Comparison of ENCODE assay signal across 14 cellular contexts in the genomic region with DNA sequence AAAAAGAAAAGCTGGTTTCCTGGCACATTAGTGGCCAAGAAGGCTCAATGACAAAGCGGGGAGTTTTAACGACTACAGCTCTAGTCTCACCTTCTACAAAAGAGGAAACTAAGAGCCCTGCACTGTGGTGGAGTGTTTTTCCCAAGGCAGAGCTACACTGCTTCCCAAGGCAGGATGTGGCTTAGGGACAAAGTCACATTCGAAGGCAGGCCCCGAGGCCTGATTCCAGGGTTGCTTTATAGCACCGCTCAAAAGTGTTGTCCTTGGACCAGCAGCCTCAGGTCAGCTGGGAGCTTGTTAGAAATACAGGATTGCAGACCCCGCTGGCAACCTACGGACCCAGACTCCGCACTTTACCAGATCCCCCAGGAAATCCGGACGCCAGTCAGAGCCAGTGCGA. TPM values are rescaled to one million over a fixed set of nuclear protein-coding genes. Genes with fewer than 3 reads are reported as not detected.
DNase-seq lines count a peak whose midpoint lies in the region; ATAC-seq, FAIRE-seq and TF ChIP-seq lines count a peak whose summit lies in the region.
"Had no signal": no experiment of that assay in that cellular context is flagged by ENCODE, and none has a peak within 500 bp of the region (broad histone marks: within the 10 kb centered on the region; RNA-seq: fewer than 3 reads in every experiment).

No MANE protein-coding gene starts in this region.

- H3K79me2 ChIP-seq in K562 (ENCODE audit: control insufficient read depth, insufficient read depth, low read length) = no peaks in the 10 kb centered on the region

- H3K4me1 Mint-ChIP-seq in activated CD4-positive, alpha-beta T cell treated with anti-CD3 and anti-CD28 coated beads for 36 hours = no peaks in the 10 kb centered on the region
- H3K4me1 Mint-ChIP-seq in osteocyte (ENCODE audit: unreplicated experiment) = peaks cover 34% of the 10 kb centered on the region

- H3K9ac ChIP-seq in K562 (ENCODE audit: insufficient read depth in 1 of 2, low read depth in 2 of 2, low read length in 2 of 2) = no peak overlapping the region

- no peaks in the 10 kb centered on the region for H3K9me1 ChIP-seq in K562 (ENCODE audit: control insufficient read depth, insufficient read depth, low read length)

- H3K4me1 ChIP-seq in K562 (replicated peaks in 1 of 2; ENCODE audit: control insufficient read depth in 2 of 2, insufficient read depth in 2 of 2, low read length in 2 of 2) (no peaks in the 10 kb centered on the region; a peak in 1 of 5 replicates), sigmoid colon (peaks cover 0 to 3% (median 2%) of the 10 kb centered on the region in 4 donors)
- H3K4me1 ChIP-seq: HAP-1, SJCRH30 had no signal

- intact Hi-C loops in activated CD4-positive, alpha-beta T cell treated with anti-CD3 and anti-CD28 coated beads for 36 hours (cut with DNase I, micrococcal nuclease) = loop anchor here in 1 of 2 experiments (10.0 kb wide), 1 partner anchor 203 kb away; a partner anchor contains a TSS
- intact Hi-C loops in K562 (cut with micrococcal nuclease) = loop anchor here (10.0 kb wide), 1 partner anchor 177 kb away; a partner anchor contains a TSS
- intact Hi-C loops in sigmoid colon (cut with DNase I) = loop anchor here (5.0 kb wide), 1 partner anchor 181 kb away; no protein-coding TSS in a partner anchor

- H3K4me3 Mint-ChIP-seq in activated CD4-positive, alpha-beta T cell treated with anti-CD3 and anti-CD28 coated beads for 36 hours = no peak overlapping the region
- no peak overlapping the region for H3K4me3 Mint-ChIP-seq in osteocyte (ENCODE audit: unreplicated experiment)
- H3K4me3 Mint-ChIP-seq: CD14-positive monocyte had no signal

- FAIRE-seq in K562 (lab: Jason Lieb, UNC) = no peak
- FAIRE-seq: A204.1 had no signal

- H2AFZ ChIP-seq in K562 (ENCODE audit: low read depth, low read length) = no peak overlapping the region

- no TSS peak for BruUV-seq in K562 (replicated peaks; lab: Mats Ljungman, UMichigan)

- no peak for TF ChIP-seq EP300 in K562 (IDR thresholded peaks at IDR 0.05; ENCODE audit: low read length)
- no peak for TF ChIP-seq EP300 in sigmoid colon (IDR thresholded peaks at IDR 0.05)

- H3K36me3 ChIP-seq in K562 (ENCODE audit: control insufficient read depth, insufficient read depth, low read length) (no peaks in the 10 kb centered on the region), sigmoid colon (no peaks in the 10 kb centered on the region)
- H3K36me3 ChIP-seq: HAP-1, SJCRH30 had no signal

- H3K4me2 ChIP-seq in K562 (ENCODE audit: insufficient read depth, low read length) = no peak overlapping the region

- H3K9me3 ChIP-seq in K562 (replicated peaks; ENCODE audit: control insufficient read depth, insufficient read depth, low read depth, low read length) (no peaks in the 10 kb centered on the region), sigmoid colon (no peaks in the 10 kb centered on the region)
- H3K9me3 ChIP-seq: HAP-1, SJCRH30 had no signal

- CTCF ChIA-PET in activated CD4-positive, alpha-beta T cell treated with anti-CD3 and anti-CD28 coated beads for 36 hours (lab: Charles Lee) = interaction anchor here (0.6 to 12.9 kb wide), 23 partner anchors 8 to 441 kb away, joined by 3 to 200 read pairs (median 4); a partner anchor contains a TSS
- CTCF ChIA-PET in K562 (lab: Yijun Ruan, JAX; ENCODE audit: low intra/inter-chr PET ratio) = interaction anchor here (0.6 to 4.7 kb wide), 9 partner anchors 25 to 272 kb away, joined by 3 to 142 read pairs (median 6); a partner anchor contains a TSS

- DNase-seq in activated CD4-positive, alpha-beta T cell treated with anti-CD3 and anti-CD28 coated beads for 36 hours = peak; percentile 1
- no peak for DNase-seq in activated CD4-positive, alpha-beta T cell treated with anti-CD3 and anti-CD28 coated beads, Interleukin-2, amount 50 U/mL, for 1 hour
- DNase-seq in NCI-H69 (lab: John Stamatoyannopoulos, UW) (peak; percentile 16), K562 (ENCODE audit: extremely low read depth in 1 of 4, low spot score in 3 of 4) (no peak), osteocyte (ENCODE audit: extremely low spot score, unreplicated experiment) (no peak), sigmoid colon (no peak)
- DNase-seq in stimulated activated CD8-positive, alpha-beta memory T cell treated with anti-CD3 and anti-CD28 coated beads, Interleukin-4, amount 100 ng/mL, for 48 hours = no peak
- DNase-seq: NCI-H1436 treated with DMSO at 0.1 percent for 48 hours had no signal

- TF ChIP-seq POLR2A in K562 (conservative IDR thresholded peaks at IDR 0.05) (no peak), sigmoid colon (IDR thresholded peaks at IDR 0.05) (no peak)

- TF ChIP-seq CTCF in K562 (IDR thresholded peaks at IDR 0.05 in 2 of 3, conservative IDR thresholded peaks at IDR 0.05 in 1 of 3; ENCODE audit: insufficient read depth in 2 of 3, low read depth in 1 of 3, low read length in 3 of 3) (no peak), osteocyte (IDR thresholded peaks at IDR 0.05) (no peak), sigmoid colon (IDR thresholded peaks at IDR 0.05) (no peak)

- no peaks in the 10 kb centered on the region for H3K36me3 Mint-ChIP-seq in activated CD4-positive, alpha-beta T cell treated with anti-CD3 and anti-CD28 coated beads for 36 hours (ENCODE audit: low read depth)
- no peaks in the 10 kb centered on the region for H3K36me3 Mint-ChIP-seq in osteocyte (ENCODE audit: unreplicated experiment)
- H3K36me3 Mint-ChIP-seq: CD14-positive monocyte had no signal

- ATAC-seq in activated CD4-positive, alpha-beta T cell treated with anti-CD3 and anti-CD28 coated beads for 36 hours = no peak
- ATAC-seq in K562 (peak; percentile 42), HG03108 (IDR thresholded peaks at IDR 0.05; ENCODE audit: unreplicated experiment) (no peak)

- peaks cover 5 to 30% of the 10 kb centered on the region in 2 experiments; a peak in 4 of 5 replicates for H3K27me3 ChIP-seq in K562 (ENCODE audit: control insufficient read depth in 2 of 2, insufficient read depth in 2 of 2, low read length in 2 of 2)
- no peaks in the 10 kb centered on the region for H3K27me3 ChIP-seq in sigmoid colon

- H3K27ac Mint-ChIP-seq in activated CD4-positive, alpha-beta T cell treated with anti-CD3 and anti-CD28 coated beads for 36 hours = no peak overlapping the region
- peak overlapping the region; percentile 31 for H3K27ac Mint-ChIP-seq in osteocyte (ENCODE audit: unreplicated experiment)
- H3K27ac Mint-ChIP-seq: CD14-positive monocyte had no signal

- peaks cover 3% of the 10 kb centered on the region for H3K27me3 Mint-ChIP-seq in activated CD4-positive, alpha-beta T cell treated with anti-CD3 and anti-CD28 coated beads for 36 hours
- no peaks in the 10 kb centered on the region for H3K27me3 Mint-ChIP-seq in osteocyte (ENCODE audit: unreplicated experiment)

- POLR2A ChIA-PET in activated CD4-positive, alpha-beta T cell treated with anti-CD3 and anti-CD28 coated beads for 36 hours (lab: Charles Lee) = interaction anchor here (0.7 kb wide), 1 partner anchor 75 kb away, joined by 4 read pairs; a partner anchor contains a TSS
- POLR2A ChIA-PET in K562 (lab: Yijun Ruan, JAX) = interaction anchor here (0.6 to 0.7 kb wide), 3 partner anchors 78 to 466 kb away, joined by 3 read pairs; no protein-coding TSS in a partner anchor

- H3K9me3 Mint-ChIP-seq in activated CD4-positive, alpha-beta T cell treated with anti-CD3 and anti-CD28 coated beads for 36 hours (ENCODE audit: low read depth) = no peaks in the 10 kb centered on the region
- no peaks in the 10 kb centered on the region for H3K9me3 Mint-ChIP-seq in osteocyte (ENCODE audit: unreplicated experiment)

- 24% methylated on average over 11 of the region's 11 CpGs for WGBS in K562 (ENCODE audit: insufficient coverage, low coverage, missing lambda C conversion rate)
- 71 to 76% methylated on average over 11 of the region's 11 CpGs for WGBS in sigmoid colon, 2 donors

- no peak overlapping the region for H3K27ac ChIP-seq in K562 (ENCODE audit: extremely low read depth, low read depth, low read length)
- H3K27ac ChIP-seq in sigmoid colon = no peak overlapping the region
- H3K27ac ChIP-seq: SJCRH30 had no signal

- in situ Hi-C loops in K562 (cut with MboI) = no loop called here

- TF ChIP-seq RAD21 in K562 (CRISPR knock-in tag; conservative IDR thresholded peaks at IDR 0.05 in 1 of 2, IDR thresholded peaks at IDR 0.05 in 1 of 2) = no peak

- no peak overlapping the region for H3K4me3 ChIP-seq in K562
- H3K4me3 ChIP-seq in sigmoid colon = no peak overlapping the region
- H3K4me3 ChIP-seq: HAP-1, SJCRH30 had no signal

- no peaks in the 10 kb centered on the region; the same call in 1 of the 2 replicates for H4K20me1 ChIP-seq in K562 (replicated peaks; ENCODE audit: control insufficient read depth, insufficient read depth, low read length)

RNA-seq across cellular contexts. Expression of a gene that starts 23.8 kb away (rescaled TPM):
- under 1 TPM; 0.23 TPM for total RNA-seq in activated CD4-positive, alpha-beta T cell treated with anti-CD3 and anti-CD28 coated beads for 36 hours
- 0.62 and 2.3 TPM in 2 replicates for total RNA-seq in K562 (2011; cell fraction: chromatin; rRNA removed; ENCODE audit: low replicate concordance)
- total RNA-seq in K562 (2011; cell fraction: nucleolus; rRNA removed) = 0.79 and 2.2 TPM in 2 replicates
- total RNA-seq in K562 (2011; cell fraction: nucleoplasm; rRNA removed) = 0.44 and 1.2 TPM in 2 replicates
- total RNA-seq in K562 (2014; rRNA removed) (0.32 TPM in 1 of 2 replicates, not detected in the other), K562 (2014; rRNA removed; fragmentation: Illumina TruSeq; extraction: Trizol) (0.10 and 0.18 TPM in 2 replicates), K562 (2015; rRNA removed; fragmentation: Illumina TruSeq; extraction: Trizol) (0.14 and 0.23 TPM in 2 replicates), K562 (2021) (0.40 and 0.47 TPM in 2 replicates), osteocyte (4.3 and 6.6 TPM in 2 replicates), sigmoid colon (not detected)
- polyA plus RNA-seq in K562 (2011; rRNA removed) (0.22 and 1.1 TPM in 2 replicates), K562 (2014; fragmentation: Illumina TruSeq; extraction: Trizol) (2.1 and 2.6 TPM in 2 replicates), K562 (2014; fragmentation: Nextera tagmentation; extraction: Ambion mirVana) (under 1 TPM; 0.59 to 0.81 TPM), K562 (2014; rRNA removed) (0.09 and 0.49 TPM in 2 replicates), sigmoid colon (1 to 10 TPM; 2.5 to 9.7 (median 3.6) TPM)
- 1.3 and 3.2 TPM in 2 replicates for polyA plus RNA-seq in K562 (2011; cell fraction: cytosol; rRNA removed)
- 1.1 and 1.2 TPM in 2 replicates for polyA plus RNA-seq in K562 (2011; cell fraction: nucleus; rRNA removed)
- 0.73 and 2.3 TPM in 2 replicates for polyA plus RNA-seq in K562 (2012)
- polyA minus RNA-seq in K562 (2011; rRNA and poly(A)+ RNA removed) = 0.32 and 0.60 TPM in 2 replicates
- polyA minus RNA-seq in K562 (2011; cell fraction: cytosol; rRNA and poly(A)+ RNA removed) = 0.64 and 2.3 TPM in 2 replicates
- polyA minus RNA-seq in K562 (2011; cell fraction: nucleus; rRNA and poly(A)+ RNA removed) = 1.1 and 3.0 TPM in 2 replicates
- total RNA-seq: LHCN-M2, SJCRH30 had no signal
- polyA plus RNA-seq: CD14-positive monocyte had no signal

RNA-seq across cellular contexts. Expression of a gene that starts 47.9 kb away (rescaled TPM):
- total RNA-seq in activated CD4-positive, alpha-beta T cell treated with anti-CD3 and anti-CD28 coated beads for 36 hours = 10 to 100 TPM; 29.8 to 30.4 TPM
- total RNA-seq in K562 (2011; cell fraction: chromatin; rRNA removed; ENCODE audit: low replicate concordance) = 16.9 and 49.3 TPM in 2 replicates
- total RNA-seq in K562 (2011; cell fraction: nucleolus; rRNA removed) = 28.8 and 34.7 TPM in 2 replicates
- total RNA-seq in K562 (2011; cell fraction: nucleoplasm; rRNA removed) = 27.6 and 29.6 TPM in 2 replicates
- total RNA-seq in K562 (2014; rRNA removed) (9.1 and 14.0 TPM in 2 replicates), K562 (2014; rRNA removed; fragmentation: Illumina TruSeq; extraction: Trizol) (2.0 and 2.4 TPM in 2 replicates), K562 (2015; rRNA removed; fragmentation: Illumina TruSeq; extraction: Trizol) (4.5 and 10.6 TPM in 2 replicates), K562 (2021) (8.9 and 9.5 TPM in 2 replicates), osteocyte (31.6 and 32.0 TPM in 2 replicates), sigmoid colon (10 to 100 TPM; 16.2 to 27.4 (median 18.3) TPM)
- polyA plus RNA-seq in K562 (2011; rRNA removed) (3.8 and 8.4 TPM in 2 replicates), K562 (2014; fragmentation: Illumina TruSeq; extraction: Trizol) (4.3 and 6.5 TPM in 2 replicates), K562 (2014; fragmentation: Nextera tagmentation; extraction: Ambion mirVana) (1 to 10 TPM in 1 of 2 experiments, under 1 TPM in 1; 0.63 to 1.0 TPM), K562 (2014; rRNA removed) (7.3 and 8.0 TPM in 2 replicates), sigmoid colon (10 to 100 TPM in 1 of 3 donors, 1 to 10 TPM in 2; 1.8 to 14.5 (median 2.5) TPM)
- polyA plus RNA-seq in K562 (2011; cell fraction: cytosol; rRNA removed) = 7.0 and 11.0 TPM in 2 replicates
- 19.7 and 30.0 TPM in 2 replicates for polyA plus RNA-seq in K562 (2011; cell fraction: nucleus; rRNA removed)
- 6.2 and 10.6 TPM in 2 replicates for polyA plus RNA-seq in K562 (2012)
- 6.2 and 7.9 TPM in 2 replicates for polyA minus RNA-seq in K562 (2011; rRNA and poly(A)+ RNA removed)
- polyA minus RNA-seq in K562 (2011; cell fraction: cytosol; rRNA and poly(A)+ RNA removed) = 8.8 and 29.4 TPM in 2 replicates
- polyA minus RNA-seq in K562 (2011; cell fraction: nucleus; rRNA and poly(A)+ RNA removed) = 9.4 and 10.1 TPM in 2 replicates

Comparison
In these comparisons a context has a peak if more than half of its experiments do, and no peak if none do; other contexts are left out.
1. DNase-seq: peak in activated CD4-positive, alpha-beta T cell treated with anti-CD3 and anti-CD28 coated beads for 36 hours (single experiment) and NCI-H69 (single experiment); none in activated CD4-positive, alpha-beta T cell treated with anti-CD3 and anti-CD28 coated beads, Interleukin-2, amount 50 U/mL, for 1 hour (single experiment), K562 (0 of 4), osteocyte (single experiment), sigmoid colon (single experiment) and stimulated activated CD8-positive, alpha-beta memory T cell treated with anti-CD3 and anti-CD28 coated beads, Interleukin-4, amount 100 ng/mL, for 48 hours (single experiment).